ENCODE assay signal across 9 cellular contexts in genomic region chr12:3199551-3200031, GRCh38.
DNase-seq lines count a peak whose midpoint lies in the region; ATAC-seq, FAIRE-seq and TF ChIP-seq lines count a peak whose summit lies in the region.
"Had no signal": no experiment of that assay in that cellular context is flagged by ENCODE, and none has a peak within 500 bp of the region (broad histone marks: within the 10 kb centered on the region; RNA-seq: fewer than 3 reads in every experiment).

No MANE protein-coding gene starts in this region.

- peaks cover 32% of the 10 kb centered on the region for H3K27me3 ChIP-seq in endodermal cell (ENCODE audit: control insufficient read depth, insufficient read depth, low read length, poor library complexity, severe bottlenecking)
- H3K27me3 ChIP-seq in muscle layer of duodenum (ENCODE audit: low read depth, low read length): peaks cover 5% of the 10 kb centered on the region

- no peak for TF ChIP-seq POLR2A in A549 (IDR thresholded peaks at IDR 0.05; ENCODE audit: low read length)

- TF ChIP-seq RAD21 in A549 (conservative IDR thresholded peaks at IDR 0.05 in 1 of 2, IDR thresholded peaks at IDR 0.05 in 1 of 2): no peak

- H3K9me3 ChIP-seq in A549: no peaks in the 10 kb centered on the region
- H3K9me3 ChIP-seq in endodermal cell (ENCODE audit: control insufficient read depth, low read length): no peaks in the 10 kb centered on the region
- no peaks in the 10 kb centered on the region for H3K9me3 ChIP-seq in muscle layer of duodenum (ENCODE audit: control insufficient read depth in 1 of 2, low read length in 2 of 2)

- peaks cover 25% of the 10 kb centered on the region for H3K27me3 Mint-ChIP-seq in endodermal cell (ENCODE audit: insufficient read depth)

- H3K4me3 Mint-ChIP-seq in endodermal cell: peak overlapping the region; percentile 65

- H3K27ac ChIP-seq in A549: peak overlapping the region in 1 of 2 experiments; percentile 67; a peak in 2 of 6 replicates
- no peak overlapping the region for H3K27ac ChIP-seq in endodermal cell (ENCODE audit: low read depth, low read length)
- no peak overlapping the region for H3K27ac ChIP-seq in muscle layer of duodenum (ENCODE audit: low read length)

- CTCF ChIA-PET in A549 (lab: Yijun Ruan, JAX): interaction anchor here (0.6 to 1.8 kb wide), 8 partner anchors 18 to 604 kb away, joined by 3 to 6 read pairs (median 4); no protein-coding TSS in a partner anchor

- peak; percentile 17 to 54; a peak in 3 of 6 replicates for ATAC-seq in A549
- no peak for ATAC-seq in HG03135 (IDR thresholded peaks at IDR 0.05; ENCODE audit: unreplicated experiment)

- no peaks in the 10 kb centered on the region for H3K9me3 Mint-ChIP-seq in endodermal cell

- POLR2A ChIA-PET in A549 (lab: Yijun Ruan, JAX): no interaction called here

- peak overlapping the region; percentile 30 for H3K9ac ChIP-seq in endodermal cell (ENCODE audit: extremely low read depth, low read length, poor library complexity, severe bottlenecking)

- H3K4me3 ChIP-seq in A549: peak overlapping the region; percentile 61
- H3K4me3 ChIP-seq in endodermal cell (ENCODE audit: low read length): peak overlapping the region; percentile 86
- H3K4me3 ChIP-seq in muscle layer of duodenum (ENCODE audit: low read depth in 1 of 2, low read length in 2 of 2): peak overlapping the region; percentile 50 to 69

- H3K4me1 ChIP-seq in A549: peaks cover 4% of the 10 kb centered on the region; the same call in 1 of the 3 replicates
- H3K4me1 ChIP-seq in endodermal cell (ENCODE audit: control insufficient read depth, insufficient read depth, low read length): peaks cover 2% of the 10 kb centered on the region
- H3K4me1 ChIP-seq in muscle layer of duodenum (ENCODE audit: control insufficient read depth in 1 of 2, insufficient read depth in 2 of 2, low read length in 2 of 2): peaks cover 0 to 49% of the 10 kb centered on the region in 2 donors

- DNase-seq in A549 (ENCODE audit: low read depth in 1 of 2, low spot score in 1 of 2) (peak in 1 of 2 experiments; percentile 25), NCI-H1105 (lab: John Stamatoyannopoulos, UW) (peak; percentile 51), endodermal cell (peak; percentile 85), SHP77 (lab: John Stamatoyannopoulos, UW) (no peak), glomerular visceral epithelial cell (ENCODE audit: extremely low spot score) (no peak), NCI-H2196 treated with DMSO at 0.1 percent for 48 hours (lab: John Stamatoyannopoulos, UW; ENCODE audit: unreplicated experiment) (no peak)

- WGBS in A549 (ENCODE audit: missing lambda C conversion rate): 19% methylated on average over 18 of the region's 45 CpGs
- 4 to 12% methylated on average over 12 to 42 of the region's 45 CpGs for WGBS in endodermal cell (ENCODE audit: insufficient coverage in 1 of 2, insufficient read length in 1 of 2), 2 experiments

- no peak for FAIRE-seq in A549 (lab: Jason Lieb, UNC)
- FAIRE-seq: islet of Langerhans had no signal

- TF ChIP-seq CTCF in A549 (IDR thresholded peaks at IDR 0.05) (no peak), endodermal cell (conservative IDR thresholded peaks at IDR 0.05) (no peak)

- H3K36me3 Mint-ChIP-seq in endodermal cell (ENCODE audit: low read depth): peaks cover 3% of the 10 kb centered on the region

- TF ChIP-seq EP300 in A549 (IDR thresholded peaks at IDR 0.05): no peak

- H3K36me3 ChIP-seq in endodermal cell (ENCODE audit: control insufficient read depth, insufficient read depth, low read length) (no peaks in the 10 kb centered on the region), muscle layer of duodenum (ENCODE audit: control insufficient read depth in 1 of 2, insufficient read depth in 2 of 2, low read length in 2 of 2) (no peaks in the 10 kb centered on the region)

- H3K4me1 Mint-ChIP-seq in endodermal cell: peaks cover 52% of the 10 kb centered on the region

- H3K4me2 ChIP-seq in A549: peak overlapping the region; percentile 99

- H3K27ac Mint-ChIP-seq in endodermal cell: peak overlapping the region; percentile 74

TF ChIP-seq in A549, 52 proteins besides CTCF, POLR2A, EP300 and RAD21:
- no peak for TF ChIP-seq RFX5 (IDR thresholded peaks at IDR 0.05)
- TF ChIP-seq, protein P1, sequence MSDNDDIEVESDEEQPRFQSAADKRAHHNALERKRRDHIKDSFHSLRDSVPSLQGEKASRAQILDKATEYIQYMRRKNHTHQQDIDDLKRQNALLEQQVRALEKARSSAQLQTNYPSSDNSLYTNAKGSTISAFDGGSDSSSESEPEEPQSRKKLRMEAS (IDR thresholded peaks at IDR 0.05): peak; percentile 22; the same call in 1 of the 2 replicates
- TF ChIP-seq CHD4 (IDR thresholded peaks at IDR 0.05; ENCODE audit: borderline replicate concordance): no peak
- TF ChIP-seq ESRRA (IDR thresholded peaks at IDR 0.05; ENCODE audit: borderline replicate concordance, low read length): no peak
- TF ChIP-seq HMGXB4 (CRISPR knock-in tag; IDR thresholded peaks at IDR 0.05; ENCODE audit: borderline replicate concordance): no peak

Comparison
In these comparisons a context has a peak if more than half of its experiments do, and no peak if none do; other contexts are left out.
1. DNase-seq: peak in NCI-H1105 (single experiment) and endodermal cell (single experiment); none in SHP77 (0 of 2), glomerular visceral epithelial cell (single experiment) and NCI-H2196 treated with DMSO at 0.1 percent for 48 hours (single experiment).
2. Peak in every context shown above with its lines, with median percentiles within 50 percentile points of each other: H3K4me3 ChIP-seq.